8 cellular contexts compared by ENCODE assay signal in the genomic region with DNA sequence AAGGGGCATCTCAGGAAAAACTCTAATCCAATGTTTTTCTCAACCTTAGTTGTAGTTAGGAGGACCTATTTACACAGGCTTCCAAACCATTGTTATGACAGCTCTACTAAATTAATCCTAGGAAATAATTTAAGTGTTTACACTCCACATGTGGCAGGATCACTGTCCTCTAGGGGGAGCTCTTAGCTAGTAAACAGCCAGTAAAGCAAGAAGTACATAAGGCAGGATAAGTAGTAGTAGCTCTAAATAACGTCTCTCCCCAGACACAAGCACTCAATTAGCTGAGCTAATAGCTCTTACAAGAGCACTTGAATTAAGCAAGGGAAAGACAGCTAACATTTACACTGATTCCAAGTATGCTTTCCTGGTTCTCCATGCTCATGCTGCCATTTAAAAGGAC. TPM values are rescaled to one million over a fixed set of nuclear protein-coding genes. Genes with fewer than 3 reads are reported as not detected.
DNase-seq lines count a peak whose midpoint lies in the region; ATAC-seq, FAIRE-seq and TF ChIP-seq lines count a peak whose summit lies in the region.
"Had no signal": no experiment of that assay in that cellular context is flagged by ENCODE, and none has a peak within 500 bp of the region (broad histone marks: within the 10 kb centered on the region; RNA-seq: fewer than 3 reads in every experiment).

No MANE protein-coding gene starts in this region.

- no peak overlapping the region for H3K4ac ChIP-seq in neuronal stem cell (ENCODE audit: low read length)

- TF ChIP-seq RAD21 in HepG2 (CRISPR knock-in tag; IDR thresholded peaks at IDR 0.05): no peak

- 13% methylated on average over 1 of the region's 1 CpG for WGBS in HepG2 (ENCODE audit: low lambda C conversion rate)
- WGBS in neuronal stem cell (ENCODE audit: extremely low coverage in 2 of 2, insufficient read length in 2 of 2, insufficient replicate concordance in 1 of 2), 2 donors: no CpG with 5 or more reads among the region's 1 CpG

- H3F3A ChIP-seq in GM23338 (replicated peaks; ENCODE audit: low read depth): no peaks in the 10 kb centered on the region

- no peaks in the 10 kb centered on the region for H4K20me1 ChIP-seq in GM23338 (replicated peaks; ENCODE audit: insufficient read depth)
- no peaks in the 10 kb centered on the region for H4K20me1 ChIP-seq in HepG2 (ENCODE audit: insufficient read depth, low read length)

- no peak for TF ChIP-seq POLR2A in HepG2 (IDR thresholded peaks at IDR 0.05; ENCODE audit: insufficient read depth in 1 of 2, low read depth in 2 of 2, low read length in 2 of 2)

- H2BK15ac ChIP-seq in neuronal stem cell (ENCODE audit: low read length): no peak overlapping the region

- no peak overlapping the region for H3K18ac ChIP-seq in neuronal stem cell (ENCODE audit: low read length)

- H3K9me2 ChIP-seq in GM23338 (ENCODE audit: insufficient read depth): no peaks in the 10 kb centered on the region

- H3K9ac ChIP-seq in HepG2 (ENCODE audit: insufficient read depth, low read depth, low read length) (no peak overlapping the region), neuronal stem cell (ENCODE audit: low read depth, low read length, poor library complexity) (no peak overlapping the region)

- H3K4me1 Mint-ChIP-seq in Calu3 (ENCODE audit: low read depth, unreplicated experiment) (no peaks in the 10 kb centered on the region), GM23338 (peaks cover 12% of the 10 kb centered on the region; the same call in 2 of the 3 replicates)
- no peaks in the 10 kb centered on the region for H3K4me1 Mint-ChIP-seq in activated CD4-positive, alpha-beta T cell treated with anti-CD3 and anti-CD28 coated beads, Interleukin-2, amount 10 ng/mL, durations not matched to agents 7 days and 5 days
- H3K4me1 Mint-ChIP-seq: activated naive CD4-positive, alpha-beta T cell treated with anti-CD3 and anti-CD28 coated beads, Interleukin-2, amount 50 U/mL, for 24 hours had no signal

- FAIRE-seq in HepG2 (lab: Jason Lieb, UNC): no peak

- BruUV-seq in Calu3 (replicated peaks; lab: Mats Ljungman, UMichigan) (no TSS peak), HepG2 (replicated peaks; lab: Mats Ljungman, UMichigan) (no TSS peak)

- H4K8ac ChIP-seq in neuronal stem cell (ENCODE audit: low read depth, low read length): no peak overlapping the region

- POLR2A ChIA-PET in activated CD4-positive, alpha-beta T cell treated with anti-CD3 and anti-CD28 coated beads, Interleukin-2, amount 10 ng/mL, durations not matched to agents 7 days and 5 days (lab: Charles Lee): no interaction called here
- POLR2A ChIA-PET in HepG2 (lab: Yijun Ruan, JAX): no interaction called here

- H3K27me3 ChIP-seq in GM23338 (ENCODE audit: insufficient read depth) (no peaks in the 10 kb centered on the region), HepG2 (ENCODE audit: control insufficient read depth in 1 of 2, insufficient read depth in 2 of 2, low read length in 2 of 2) (no peaks in the 10 kb centered on the region), neuronal stem cell (ENCODE audit: control insufficient read depth in 3 of 3, insufficient read depth in 3 of 3, low read depth in 1 of 3, low read length in 3 of 3) (no peaks in the 10 kb centered on the region)

- H3K4me1 ChIP-seq in GM23338 (ENCODE audit: insufficient read depth): peaks cover 13% of the 10 kb centered on the region
- no peaks in the 10 kb centered on the region for H3K4me1 ChIP-seq in HepG2 (ENCODE audit: insufficient read depth, low read length)
- H3K4me1 ChIP-seq in neuronal stem cell (ENCODE audit: control insufficient read depth in 2 of 2, insufficient read depth in 1 of 2, low read depth in 1 of 2, low read length in 2 of 2): no peaks in the 10 kb centered on the region

- H4K91ac ChIP-seq in neuronal stem cell (ENCODE audit: low read depth, low read length, poor library complexity): no peak overlapping the region

- H3K23ac ChIP-seq in neuronal stem cell (ENCODE audit: low read depth, low read length, poor library complexity): no peak overlapping the region

- H3K4me3 Mint-ChIP-seq in Calu3 (ENCODE audit: low read depth, unreplicated experiment): no peak overlapping the region
- no peak overlapping the region for H3K4me3 Mint-ChIP-seq in GM23338
- no peak overlapping the region for H3K4me3 Mint-ChIP-seq in activated CD4-positive, alpha-beta T cell treated with anti-CD3 and anti-CD28 coated beads, Interleukin-2, amount 10 ng/mL, durations not matched to agents 7 days and 5 days
- H3K4me3 Mint-ChIP-seq: activated naive CD4-positive, alpha-beta T cell treated with anti-CD3 and anti-CD28 coated beads, Interleukin-2, amount 50 U/mL, for 24 hours had no signal

- no peak for TF ChIP-seq EP300 in HepG2 (IDR thresholded peaks at IDR 0.05; ENCODE audit: low read depth in 2 of 2, low read length in 2 of 2)
- TF ChIP-seq EP300 in HepG2 (CRISPR knock-in tag; IDR thresholded peaks at IDR 0.05; ENCODE audit: borderline replicate concordance): no peak

- H3K79me2 ChIP-seq in GM23338 (replicated peaks; ENCODE audit: insufficient read depth): no peaks in the 10 kb centered on the region
- H3K79me2 ChIP-seq in HepG2 (ENCODE audit: insufficient read depth, low read length): no peaks in the 10 kb centered on the region

- H3K4me3 ChIP-seq in GM23338 (no peak overlapping the region), HepG2 (replicated peaks in 1 of 3; ENCODE audit: insufficient read depth in 1 of 3, low read depth in 2 of 3, low read length in 3 of 3) (no peak overlapping the region), neuronal stem cell (ENCODE audit: low read length in 2 of 2) (no peak overlapping the region)

- no peak overlapping the region for H2BK5ac ChIP-seq in neuronal stem cell (ENCODE audit: low read length)

- no peak for ATAC-seq in GM23338
- no peak for ATAC-seq in HepG2
- ATAC-seq in HG02840 (IDR thresholded peaks at IDR 0.05; ENCODE audit: low FRiP score, unreplicated experiment): no peak

- H2AK5ac ChIP-seq in neuronal stem cell (ENCODE audit: low read depth, low read length): no peak overlapping the region

- no peak overlapping the region for H3K27ac ChIP-seq in GM23338 (ENCODE audit: low read depth)
- no peak overlapping the region for H3K27ac ChIP-seq in HepG2 (ENCODE audit: extremely low read length, insufficient read depth, low read length)
- H3K27ac ChIP-seq in neuronal stem cell (replicated peaks; ENCODE audit: low read length): no peak overlapping the region

- CTCF ChIA-PET in Calu3 (lab: Charles Lee) (no interaction called here), HepG2 (lab: Yijun Ruan, JAX; ENCODE audit: low intra/inter-chr PET ratio, low total read pairs) (no interaction called here)
- CTCF ChIA-PET in activated CD4-positive, alpha-beta T cell treated with anti-CD3 and anti-CD28 coated beads, Interleukin-2, amount 10 ng/mL, durations not matched to agents 7 days and 5 days (lab: Charles Lee): interaction anchor here (0.8 kb wide), 1 partner anchor 123 kb away, joined by 3 read pairs; no protein-coding TSS in a partner anchor

- no peaks in the 10 kb centered on the region for H3K79me1 ChIP-seq in neuronal stem cell (ENCODE audit: low read depth, low read length)

- no peak overlapping the region for H3K4me2 ChIP-seq in GM23338
- H3K4me2 ChIP-seq in HepG2 (ENCODE audit: low read depth, low read length): no peak overlapping the region
- H3K4me2 ChIP-seq in neuronal stem cell (ENCODE audit: insufficient read depth, low read length, poor library complexity, severe bottlenecking): no peak overlapping the region

- no peak overlapping the region for H2BK120ac ChIP-seq in neuronal stem cell (ENCODE audit: low read depth, low read length)

- H3K9me3 ChIP-seq in HepG2 (ENCODE audit: low read length): no peaks in the 10 kb centered on the region
- H3K9me3 ChIP-seq in neuronal stem cell (replicated peaks in 1 of 2; ENCODE audit: control insufficient read depth in 2 of 2, insufficient read depth in 1 of 2, low read depth in 1 of 2, low read length in 2 of 2): no peaks in the 10 kb centered on the region

- in situ Hi-C loops in HepG2 (cut with HindIII; ENCODE audit: extremely low pct_ligation_motif_present, low pct_unique_long_range_greater_than_20kb): no loop called here

- H3K36me3 ChIP-seq in GM23338 (ENCODE audit: insufficient read depth) (no peaks in the 10 kb centered on the region), HepG2 (replicated peaks in 1 of 2; ENCODE audit: control insufficient read depth in 1 of 2, insufficient read depth in 2 of 2, low read length in 2 of 2) (no peaks in the 10 kb centered on the region), neuronal stem cell (replicated peaks in 1 of 2; ENCODE audit: control insufficient read depth in 2 of 2, insufficient read depth in 2 of 2, low read length in 2 of 2) (no peaks in the 10 kb centered on the region)

- H3K14ac ChIP-seq in neuronal stem cell (ENCODE audit: low read length): no peak overlapping the region

- no peak overlapping the region for H2BK12ac ChIP-seq in neuronal stem cell (ENCODE audit: low read length)

- H3K36me3 Mint-ChIP-seq in Calu3 (ENCODE audit: insufficient read depth, unreplicated experiment) (no peaks in the 10 kb centered on the region), GM23338 (ENCODE audit: low read depth) (no peaks in the 10 kb centered on the region; the same call in 2 of the 3 replicates)
- H3K36me3 Mint-ChIP-seq in activated CD4-positive, alpha-beta T cell treated with anti-CD3 and anti-CD28 coated beads, Interleukin-2, amount 10 ng/mL, durations not matched to agents 7 days and 5 days (ENCODE audit: low read depth): no peaks in the 10 kb centered on the region
- H3K36me3 Mint-ChIP-seq: activated naive CD4-positive, alpha-beta T cell treated with anti-CD3 and anti-CD28 coated beads, Interleukin-2, amount 50 U/mL, for 24 hours had no signal

- no peaks in the 10 kb centered on the region for H3K9me3 Mint-ChIP-seq in Calu3 (ENCODE audit: low read depth, unreplicated experiment)
- no peaks in the 10 kb centered on the region; the same call in 2 of the 3 replicates for H3K9me3 Mint-ChIP-seq in GM23338
- H3K9me3 Mint-ChIP-seq in activated CD4-positive, alpha-beta T cell treated with anti-CD3 and anti-CD28 coated beads, Interleukin-2, amount 10 ng/mL, durations not matched to agents 7 days and 5 days: no peaks in the 10 kb centered on the region
- H3K9me3 Mint-ChIP-seq: activated naive CD4-positive, alpha-beta T cell treated with anti-CD3 and anti-CD28 coated beads, Interleukin-2, amount 50 U/mL, for 24 hours had no signal

- intact Hi-C loops in Calu3 (cut with micrococcal nuclease; ENCODE audit: unreplicated experiment): no loop called here
- intact Hi-C loops in HepG2 (cut with micrococcal nuclease; ENCODE audit: unreplicated experiment): no loop called here

- peaks cover 16% of the 10 kb centered on the region for H3K27me3 Mint-ChIP-seq in Calu3 (ENCODE audit: unreplicated experiment)
- no peaks in the 10 kb centered on the region for H3K27me3 Mint-ChIP-seq in GM23338 (ENCODE audit: insufficient read depth, low read depth, poor library complexity)
- H3K27me3 Mint-ChIP-seq in activated CD4-positive, alpha-beta T cell treated with anti-CD3 and anti-CD28 coated beads, Interleukin-2, amount 10 ng/mL, durations not matched to agents 7 days and 5 days: no peaks in the 10 kb centered on the region
- H3K27me3 Mint-ChIP-seq: activated naive CD4-positive, alpha-beta T cell treated with anti-CD3 and anti-CD28 coated beads, Interleukin-2, amount 50 U/mL, for 24 hours had no signal

- peak; percentile 36 for TF ChIP-seq CTCF in Calu3 (IDR thresholded peaks at IDR 0.05; ENCODE audit: unreplicated experiment)
- TF ChIP-seq CTCF in GM23338 (conservative IDR thresholded peaks at IDR 0.05; ENCODE audit: low read depth in 2 of 2): peak; percentile 59 to 71
- TF ChIP-seq CTCF in HepG2 (CRISPR knock-in tag; IDR thresholded peaks at IDR 0.05): no peak

- peak; percentile 24 for DNase-seq in Calu3
- DNase-seq in GM23338 (ENCODE audit: low spot score): peak; percentile 59
- peak; percentile 38 for DNase-seq in activated CD4-positive, alpha-beta T cell treated with anti-CD3 and anti-CD28 coated beads, Interleukin-2, amount 10 ng/mL, durations not matched to agents 7 days and 5 days
- peak; percentile 3 for DNase-seq in HepG2 (ENCODE audit: low spot score)
- no peak for DNase-seq in effector CD8-positive, alpha-beta T cell (lab: John Stamatoyannopoulos, UW)
- no peak for DNase-seq in neuronal stem cell (ENCODE audit: low spot score)

- H3K27ac Mint-ChIP-seq in Calu3 (ENCODE audit: unreplicated experiment) (no peak overlapping the region), GM23338 (no peak overlapping the region)
- no peak overlapping the region for H3K27ac Mint-ChIP-seq in activated CD4-positive, alpha-beta T cell treated with anti-CD3 and anti-CD28 coated beads, Interleukin-2, amount 10 ng/mL, durations not matched to agents 7 days and 5 days
- H3K27ac Mint-ChIP-seq: activated naive CD4-positive, alpha-beta T cell treated with anti-CD3 and anti-CD28 coated beads, Interleukin-2, amount 50 U/mL, for 24 hours had no signal

- H2AFZ ChIP-seq in GM23338 (no peak overlapping the region), HepG2 (ENCODE audit: low read length) (no peak overlapping the region), neuronal stem cell (ENCODE audit: low read length) (no peak overlapping the region)

RNA-seq across cellular contexts. Expression of a gene that starts 37.3 kb away (rescaled TPM):
- total RNA-seq in Calu3 (2022) (1.3 and 1.4 TPM in 2 replicates), HepG2 (2016; rRNA removed; fragmentation: Illumina TruSeq; extraction: Trizol) (not detected in 2 replicates)
- 39.2 and 52.7 TPM in 2 replicates for total RNA-seq in GM23338 (2014; rRNA removed; shearing (Covaris generic))
- polyA plus RNA-seq in GM23338 (2016; fragmentation: Nextera tagmentation; extraction: Ambion mirVana) (25.0 and 27.5 TPM in 2 replicates), HepG2 (2011; rRNA removed) (not detected in 2 replicates)
- under 1 TPM; 0.37 to 0.71 TPM for total RNA-seq in activated CD4-positive, alpha-beta T cell treated with anti-CD3 and anti-CD28 coated beads, Interleukin-2, amount 10 ng/mL, durations not matched to agents 7 days and 5 days
- not detected in 2 replicates for total RNA-seq in HepG2 (2016; cell fraction: cytosol; rRNA removed; fragmentation: Illumina TruSeq; extraction: Trizol; ENCODE audit: low read depth)
- not detected in 2 replicates for total RNA-seq in HepG2 (2016; cell fraction: insoluble cytoplasmic fraction; rRNA removed; fragmentation: Illumina TruSeq; extraction: Trizol)
- total RNA-seq in HepG2 (2016; cell fraction: membrane; rRNA removed; fragmentation: Illumina TruSeq; extraction: Trizol): not detected in 2 replicates
- total RNA-seq in HepG2 (2016; cell fraction: nucleus; rRNA removed; fragmentation: Illumina TruSeq; extraction: Trizol): not detected in 2 replicates
- not detected in 2 replicates for polyA plus RNA-seq in HepG2 (2011; cell fraction: cytosol; rRNA removed)
- not detected in 2 replicates for polyA plus RNA-seq in HepG2 (2011; cell fraction: nucleus; rRNA removed)
- polyA plus RNA-seq in HepG2 (2012): not detected in 2 replicates
- not detected in 2 replicates for polyA plus RNA-seq in HepG2 (2016; cell fraction: cytosol; fragmentation: Illumina TruSeq; extraction: Trizol; ENCODE audit: low read depth)
- polyA plus RNA-seq in HepG2 (2016; cell fraction: insoluble cytoplasmic fraction; fragmentation: Illumina TruSeq; extraction: Trizol; ENCODE audit: low read depth): not detected in 2 replicates
- polyA plus RNA-seq in HepG2 (2016; cell fraction: membrane; fragmentation: Illumina TruSeq; extraction: Trizol; ENCODE audit: low read depth): not detected in 2 replicates
- polyA plus RNA-seq in HepG2 (2016; cell fraction: nucleus; fragmentation: Illumina TruSeq; extraction: Trizol; ENCODE audit: insufficient read depth, low read depth): not detected in 2 replicates
- polyA minus RNA-seq in HepG2 (2011; rRNA and poly(A)+ RNA removed; ENCODE audit: low replicate concordance): not detected in 2 replicates
- polyA minus RNA-seq in HepG2 (2011; cell fraction: cytosol; rRNA and poly(A)+ RNA removed): not detected in 2 replicates
- polyA minus RNA-seq in HepG2 (2011; cell fraction: nucleus; rRNA and poly(A)+ RNA removed): not detected in 2 replicates
- polyA plus RNA-seq in neuronal stem cell (2013, experiment 1 of 2): 42.0 TPM
- polyA plus RNA-seq in neuronal stem cell (2013, experiment 2 of 2): 41.5 TPM

Comparison
In these comparisons a context has a peak if more than half of its experiments do, and no peak if none do; other contexts are left out.
1. DNase-seq: peak in Calu3 (single experiment), GM23338 (single experiment), activated CD4-positive, alpha-beta T cell treated with anti-CD3 and anti-CD28 coated beads, Interleukin-2, amount 10 ng/mL, durations not matched to agents 7 days and 5 days (single experiment) and HepG2 (single experiment); none in effector CD8-positive, alpha-beta T cell (single experiment) and neuronal stem cell (single experiment).
2. RNA of a gene that starts 37.3 kb away (total RNA-seq): 39.2 to 52.7 TPM in GM23338; 1.3 to 1.4 TPM in Calu3, 0.37 to 0.71 TPM in activated CD4-positive, alpha-beta T cell treated with anti-CD3 and anti-CD28 coated beads, Interleukin-2, amount 10 ng/mL, durations not matched to agents 7 days and 5 days and not detected in HepG2; every median in the first group is over 10 times any median in the second.